Comparison of ENCODE assay signal across 9 cellular contexts in genomic region chr11:111531687-111532364, GRCh38. TPM values are rescaled to one million over a fixed set of nuclear protein-coding genes. Genes with fewer than 3 reads are reported as not detected.
DNase-seq lines count a peak whose midpoint lies in the region; ATAC-seq and TF ChIP-seq lines count a peak whose summit lies in the region.
"Had no signal": no experiment of that assay in that cellular context is flagged by ENCODE, and none has a peak within 500 bp of the region (broad histone marks: within the 10 kb centered on the region; RNA-seq: fewer than 3 reads in every experiment).

No MANE protein-coding gene starts in this region.

- H3K9me3 ChIP-seq in body of pancreas: no peaks in the 10 kb centered on the region
- H3K9me3 ChIP-seq in testis: no peaks in the 10 kb centered on the region
- H3K9me3 ChIP-seq: BLaER1 treated with 17β-estradiol and CSF1 and Interleukin-3, amounts not matched to agents 10 nM and 100 nM had no signal

- no peaks in the 10 kb centered on the region for H3K36me3 Mint-ChIP-seq in activated CD4-positive, alpha-beta T cell treated with anti-CD3 and anti-CD28 coated beads for 36 hours (ENCODE audit: low read depth)
- H3K36me3 Mint-ChIP-seq in activated CD4-positive, alpha-beta T cell treated with anti-CD3 and anti-CD28 coated beads, Interleukin-2, amount 10 ng/mL, durations not matched to agents 24 days and 14 days (ENCODE audit: low read depth): no peaks in the 10 kb centered on the region
- H3K36me3 Mint-ChIP-seq in stimulated activated naive CD8-positive, alpha-beta T cell treated with anti-CD3 and anti-CD28 coated beads, Interleukin-15, Interleukin-2, amounts not matched to agents 100 ng/mL and 50 ng/mL, for 24 hours (ENCODE audit: low read depth): no peaks in the 10 kb centered on the region

- H3K9me3 Mint-ChIP-seq in activated CD4-positive, alpha-beta T cell treated with anti-CD3 and anti-CD28 coated beads for 36 hours (ENCODE audit: low read depth): no peaks in the 10 kb centered on the region
- H3K9me3 Mint-ChIP-seq in activated CD4-positive, alpha-beta T cell treated with anti-CD3 and anti-CD28 coated beads, Interleukin-2, amount 10 ng/mL, durations not matched to agents 24 days and 14 days: no peaks in the 10 kb centered on the region
- no peaks in the 10 kb centered on the region for H3K9me3 Mint-ChIP-seq in stimulated activated naive CD8-positive, alpha-beta T cell treated with anti-CD3 and anti-CD28 coated beads, Interleukin-15, Interleukin-2, amounts not matched to agents 100 ng/mL and 50 ng/mL, for 24 hours

- H3K27me3 ChIP-seq in body of pancreas (no peaks in the 10 kb centered on the region), testis (no peaks in the 10 kb centered on the region)
- H3K27me3 ChIP-seq: BLaER1 treated with 17β-estradiol and CSF1 and Interleukin-3, amounts not matched to agents 10 nM and 100 nM had no signal

- peak; percentile 96 for ATAC-seq in activated CD4-positive, alpha-beta T cell treated with anti-CD3 and anti-CD28 coated beads for 36 hours
- ATAC-seq in body of pancreas: no peak

- TF ChIP-seq CTCF in fibroblast of pulmonary artery (IDR thresholded peaks at IDR 0.05; ENCODE audit: low read length, missing control alignments): no peak
- TF ChIP-seq CTCF in body of pancreas (IDR thresholded peaks at IDR 0.05): no peak
- TF ChIP-seq CTCF in testis (IDR thresholded peaks at IDR 0.05): no peak

- no peaks in the 10 kb centered on the region for H3K4me1 ChIP-seq in body of pancreas
- H3K4me1 ChIP-seq in testis: no peaks in the 10 kb centered on the region

- H3K27me3 Mint-ChIP-seq in activated CD4-positive, alpha-beta T cell treated with anti-CD3 and anti-CD28 coated beads for 36 hours: peaks cover 9% of the 10 kb centered on the region
- peaks cover 21% of the 10 kb centered on the region for H3K27me3 Mint-ChIP-seq in activated CD4-positive, alpha-beta T cell treated with anti-CD3 and anti-CD28 coated beads, Interleukin-2, amount 10 ng/mL, durations not matched to agents 24 days and 14 days
- peaks cover 21% of the 10 kb centered on the region for H3K27me3 Mint-ChIP-seq in stimulated activated naive CD8-positive, alpha-beta T cell treated with anti-CD3 and anti-CD28 coated beads, Interleukin-15, Interleukin-2, amounts not matched to agents 100 ng/mL and 50 ng/mL, for 24 hours

- intact Hi-C loops in activated CD4-positive, alpha-beta T cell treated with anti-CD3 and anti-CD28 coated beads for 36 hours (cut with DNase I, micrococcal nuclease): loop anchor here (1.0 to 5.0 kb wide), 5 partner anchors 17 to 1185 kb away; partner anchors contain the start of genes POU2AF1 (in 2 of the 2) and HOATZ (in 1 of the 2)
- intact Hi-C loops in activated CD4-positive, alpha-beta T cell treated with anti-CD3 and anti-CD28 coated beads, Interleukin-2, amount 10 ng/mL, durations not matched to agents 24 days and 14 days (cut with micrococcal nuclease): loop anchor here (1.0 to 5.0 kb wide), 6 partner anchors 7 to 715 kb away; partner anchors contain the start of gene DIXDC1
- intact Hi-C loops in body of pancreas (cut with DNase I) (no loop called here), testis (cut with DNase I; ENCODE audit: low total_unique reads) (no loop called here)

- DNase-seq in activated CD4-positive, alpha-beta T cell treated with anti-CD3 and anti-CD28 coated beads for 36 hours: peak; percentile 88
- DNase-seq in activated CD4-positive, alpha-beta T cell treated with anti-CD3 and anti-CD28 coated beads for 1 hour: no peak
- peak; percentile 92 for DNase-seq in HT1080 (ENCODE audit: low read depth)
- peak; percentile 84 for DNase-seq in activated CD4-positive, alpha-beta T cell treated with anti-CD3 and anti-CD28 coated beads, Interleukin-2, amount 10 ng/mL, durations not matched to agents 24 days and 14 days
- DNase-seq in fibroblast of pulmonary artery (ENCODE audit: low read depth): peak; percentile 82
- DNase-seq in body of pancreas: no peak
- no peak for DNase-seq in testis

- H3K27ac ChIP-seq in body of pancreas: no peak overlapping the region
- no peak overlapping the region for H3K27ac ChIP-seq in testis
- H3K27ac ChIP-seq: BLaER1 treated with 17β-estradiol and CSF1 and Interleukin-3, amounts not matched to agents 10 nM and 100 nM had no signal

- TF ChIP-seq POLR2A in body of pancreas (IDR thresholded peaks at IDR 0.05): no peak
- TF ChIP-seq POLR2A in testis (IDR thresholded peaks at IDR 0.05): no peak

- CTCF ChIA-PET in activated CD4-positive, alpha-beta T cell treated with anti-CD3 and anti-CD28 coated beads for 36 hours (lab: Charles Lee): interaction anchor here (0.5 to 0.6 kb wide), 2 partner anchors 174 to 338 kb away, joined by 3 to 4 read pairs; no protein-coding TSS in a partner anchor

- WGBS in body of pancreas, 2 donors: 61 to 71% methylated on average over 9 of the region's 9 CpGs
- WGBS in testis, 2 donors: 84 to 86% methylated on average over 9 of the region's 9 CpGs

- H3K27ac Mint-ChIP-seq in activated CD4-positive, alpha-beta T cell treated with anti-CD3 and anti-CD28 coated beads for 36 hours: peak overlapping the region; percentile 59
- H3K27ac Mint-ChIP-seq in activated CD4-positive, alpha-beta T cell treated with anti-CD3 and anti-CD28 coated beads, Interleukin-2, amount 10 ng/mL, durations not matched to agents 24 days and 14 days: peak overlapping the region; percentile 89
- H3K27ac Mint-ChIP-seq in stimulated activated naive CD8-positive, alpha-beta T cell treated with anti-CD3 and anti-CD28 coated beads, Interleukin-15, Interleukin-2, amounts not matched to agents 100 ng/mL and 50 ng/mL, for 24 hours: peak overlapping the region; percentile 90

- H3K4me3 ChIP-seq in fibroblast of pulmonary artery (replicated peaks; ENCODE audit: low read depth, low read length): no peak overlapping the region
- no peak overlapping the region for H3K4me3 ChIP-seq in body of pancreas
- H3K4me3 ChIP-seq in testis: no peak overlapping the region
- H3K4me3 ChIP-seq: BLaER1 treated with 17β-estradiol and CSF1 and Interleukin-3, amounts not matched to agents 10 nM and 100 nM had no signal

- no peak overlapping the region for H3K4me3 Mint-ChIP-seq in activated CD4-positive, alpha-beta T cell treated with anti-CD3 and anti-CD28 coated beads for 36 hours
- peak overlapping the region; percentile 13 for H3K4me3 Mint-ChIP-seq in activated CD4-positive, alpha-beta T cell treated with anti-CD3 and anti-CD28 coated beads, Interleukin-2, amount 10 ng/mL, durations not matched to agents 24 days and 14 days
- H3K4me3 Mint-ChIP-seq in stimulated activated naive CD8-positive, alpha-beta T cell treated with anti-CD3 and anti-CD28 coated beads, Interleukin-15, Interleukin-2, amounts not matched to agents 100 ng/mL and 50 ng/mL, for 24 hours: peak overlapping the region; percentile 59

- peaks cover 43% of the 10 kb centered on the region for H3K4me1 Mint-ChIP-seq in activated CD4-positive, alpha-beta T cell treated with anti-CD3 and anti-CD28 coated beads for 36 hours
- H3K4me1 Mint-ChIP-seq in activated CD4-positive, alpha-beta T cell treated with anti-CD3 and anti-CD28 coated beads, Interleukin-2, amount 10 ng/mL, durations not matched to agents 24 days and 14 days: peaks cover 26% of the 10 kb centered on the region
- H3K4me1 Mint-ChIP-seq in stimulated activated naive CD8-positive, alpha-beta T cell treated with anti-CD3 and anti-CD28 coated beads, Interleukin-15, Interleukin-2, amounts not matched to agents 100 ng/mL and 50 ng/mL, for 24 hours (ENCODE audit: low read depth): peaks cover 65% of the 10 kb centered on the region

- POLR2A ChIA-PET in activated CD4-positive, alpha-beta T cell treated with anti-CD3 and anti-CD28 coated beads for 36 hours (lab: Charles Lee): interaction anchor here (0.9 to 1.6 kb wide), 3 partner anchors 9 to 19 kb away, joined by 4 to 5 read pairs (median 4); partner anchors contain the start of gene LAYN

- H3K36me3 ChIP-seq in body of pancreas (replicated peaks in 1 of 2; ENCODE audit: insufficient read depth in 1 of 2, low read depth in 2 of 2) (no peaks in the 10 kb centered on the region), testis (ENCODE audit: low read depth, missing control alignments) (no peaks in the 10 kb centered on the region)
- H3K36me3 ChIP-seq: BLaER1 treated with 17β-estradiol and CSF1 and Interleukin-3, amounts not matched to agents 10 nM and 100 nM had no signal

RNA-seq across cellular contexts. Expression of gene LAYN, which starts 8.7 kb away (rescaled TPM):
- total RNA-seq in activated CD4-positive, alpha-beta T cell treated with anti-CD3 and anti-CD28 coated beads for 36 hours: 1 to 10 TPM; 5.5 to 5.6 TPM
- total RNA-seq in HT1080 (2014; rRNA removed; shearing (Covaris generic)): 59.2 and 61.0 TPM in 2 replicates
- 52.6 and 59.3 TPM in 2 replicates for polyA plus RNA-seq in HT1080 (2015; cell fraction: cytosol; rRNA removed)
- polyA plus RNA-seq in HT1080 (2015; cell fraction: nucleus; rRNA removed): 32.3 and 35.2 TPM in 2 replicates
- 6.4 and 6.7 TPM in 2 replicates for total RNA-seq in activated CD4-positive, alpha-beta T cell treated with anti-CD3 and anti-CD28 coated beads, Interleukin-2, amount 10 ng/mL, durations not matched to agents 24 days and 14 days
- 1 to 10 TPM; 5.9 to 8.3 TPM for total RNA-seq in body of pancreas
- 1 to 10 TPM; 7.0 to 9.5 TPM for total RNA-seq in testis
- 8.7 TPM for polyA plus RNA-seq in testis (ENCODE audit: insufficient read depth, low read depth, low replicate concordance)

RNA-seq across cellular contexts. Expression of gene HOATZ, which starts 17.2 kb away (rescaled TPM):
- not detected for total RNA-seq in activated CD4-positive, alpha-beta T cell treated with anti-CD3 and anti-CD28 coated beads for 36 hours
- not detected in 2 replicates for total RNA-seq in HT1080 (2014; rRNA removed; shearing (Covaris generic))
- not detected in 2 replicates for polyA plus RNA-seq in HT1080 (2015; cell fraction: cytosol; rRNA removed)
- polyA plus RNA-seq in HT1080 (2015; cell fraction: nucleus; rRNA removed): not detected in 2 replicates
- total RNA-seq in activated CD4-positive, alpha-beta T cell treated with anti-CD3 and anti-CD28 coated beads, Interleukin-2, amount 10 ng/mL, durations not matched to agents 24 days and 14 days: not detected in 2 replicates
- total RNA-seq in body of pancreas: not detected
- total RNA-seq in testis: 10 to 100 TPM; 10.8 to 23.7 TPM
- 50.1 TPM for polyA plus RNA-seq in testis (ENCODE audit: insufficient read depth, low read depth, low replicate concordance)

RNA-seq across cellular contexts. Expression of gene BTG4, which starts 19.6 kb away (rescaled TPM):
- not detected for total RNA-seq in activated CD4-positive, alpha-beta T cell treated with anti-CD3 and anti-CD28 coated beads for 36 hours
- 0.39 TPM in 1 of 2 replicates, not detected in the other for total RNA-seq in HT1080 (2014; rRNA removed; shearing (Covaris generic))
- polyA plus RNA-seq in HT1080 (2015; cell fraction: cytosol; rRNA removed): 0.31 TPM in 1 of 2 replicates, not detected in the other
- polyA plus RNA-seq in HT1080 (2015; cell fraction: nucleus; rRNA removed): 0.16 and 0.50 TPM in 2 replicates
- total RNA-seq in activated CD4-positive, alpha-beta T cell treated with anti-CD3 and anti-CD28 coated beads, Interleukin-2, amount 10 ng/mL, durations not matched to agents 24 days and 14 days: not detected in 2 replicates
- total RNA-seq in body of pancreas (not detected), testis (10 to 100 TPM in 1 of 2 donors, 1 to 10 TPM in 1; 8.7 to 26.6 TPM)
- polyA plus RNA-seq in testis (ENCODE audit: insufficient read depth, low read depth, low replicate concordance): 36.8 TPM

Comparison
In these comparisons a context has a peak if more than half of its experiments do, and no peak if none do; other contexts are left out.
1. DNase-seq: peak in activated CD4-positive, alpha-beta T cell treated with anti-CD3 and anti-CD28 coated beads for 36 hours (single experiment), HT1080 (single experiment), activated CD4-positive, alpha-beta T cell treated with anti-CD3 and anti-CD28 coated beads, Interleukin-2, amount 10 ng/mL, durations not matched to agents 24 days and 14 days (single experiment) and fibroblast of pulmonary artery (single experiment); none in activated CD4-positive, alpha-beta T cell treated with anti-CD3 and anti-CD28 coated beads for 1 hour (single experiment), body of pancreas (0 of 4) and testis (single experiment).
2. RNA of gene HOATZ, which starts 17.2 kb away (total RNA-seq): 10.8 to 23.7 TPM in testis; not detected in body of pancreas, not detected in activated CD4-positive, alpha-beta T cell treated with anti-CD3 and anti-CD28 coated beads, Interleukin-2, amount 10 ng/mL, durations not matched to agents 24 days and 14 days, not detected in activated CD4-positive, alpha-beta T cell treated with anti-CD3 and anti-CD28 coated beads for 36 hours and not detected in HT1080; every median in the first group is over 4 times any median in the second.
3. intact Hi-C loops: an anchor here in activated CD4-positive, alpha-beta T cell treated with anti-CD3 and anti-CD28 coated beads for 36 hours (1.0 to 5.0 kb wide) and activated CD4-positive, alpha-beta T cell treated with anti-CD3 and anti-CD28 coated beads, Interleukin-2, amount 10 ng/mL, durations not matched to agents 24 days and 14 days (1.0 to 5.0 kb wide); none called in body of pancreas and testis.
4. Peak in every context shown above with its lines, with median percentiles within 50 percentile points of each other: H3K27ac Mint-ChIP-seq.